12 cellular contexts compared by ENCODE assay signal in genomic region chr9:133657120-133657661, GRCh38. TPM values are rescaled to one million over a fixed set of nuclear protein-coding genes. Genes with fewer than 3 reads are reported as not detected.
DNase-seq lines count a peak whose midpoint lies in the region; ATAC-seq and TF ChIP-seq lines count a peak whose summit lies in the region.
"Had no signal": no experiment of that assay in that cellular context is flagged by ENCODE, and none has a peak within 500 bp of the region (broad histone marks: within the 10 kb centered on the region; RNA-seq: fewer than 3 reads in every experiment).

No MANE protein-coding gene starts in this region.

- no peaks in the 10 kb centered on the region for H3K9me3 Mint-ChIP-seq in T-cell
- H3K9me3 Mint-ChIP-seq: activated B cell treated with CpG ODN at 0.5 μM for 24 hours had no signal

- no peak overlapping the region for H3K4me3 ChIP-seq in lower lobe of right lung
- no peak overlapping the region for H3K4me3 ChIP-seq in effector memory CD4-positive, alpha-beta T cell (ENCODE audit: insufficient read depth, low read depth, low read length, poor library complexity, severe bottlenecking)
- no peak overlapping the region for H3K4me3 ChIP-seq in BE2C (ENCODE audit: low read depth, low read length)
- H3K4me3 ChIP-seq: heart right ventricle, left lung had no signal

- no peaks in the 10 kb centered on the region for H3K36me3 ChIP-seq in lower lobe of right lung
- H3K36me3 ChIP-seq in effector memory CD4-positive, alpha-beta T cell (ENCODE audit: control insufficient read depth, insufficient read depth, low read length) = no peaks in the 10 kb centered on the region
- peaks cover 67% of the 10 kb centered on the region for H3K36me3 ChIP-seq in BE2C
- H3K36me3 ChIP-seq: heart right ventricle, left lung had no signal

- H3K27me3 ChIP-seq in lower lobe of right lung (ENCODE audit: low read depth) (peaks cover 40% of the 10 kb centered on the region), BE2C (no peaks in the 10 kb centered on the region)
- peaks cover 20% of the 10 kb centered on the region for H3K27me3 ChIP-seq in effector memory CD4-positive, alpha-beta T cell (replicated peaks; ENCODE audit: control insufficient read depth, insufficient read depth, low read length, poor library complexity, severe bottlenecking)

- H3K9me3 ChIP-seq in lower lobe of right lung (no peaks in the 10 kb centered on the region), BE2C (no peaks in the 10 kb centered on the region)
- H3K9me3 ChIP-seq in effector memory CD4-positive, alpha-beta T cell (ENCODE audit: control insufficient read depth, low read length) = no peaks in the 10 kb centered on the region
- H3K9me3 ChIP-seq: heart right ventricle, left lung, SK-N-SH had no signal

- CTCF ChIA-PET in T-cell (lab: Charles Lee) = interaction anchor here in 1 of 2 donors (0.6 to 1.5 kb wide), 2 partner anchors 26 to 27 kb away, joined by 3 to 7 read pairs; no protein-coding TSS in a partner anchor

- DNase-seq in DMS79 treated with DMSO at 0.1 percent for 48 hours (lab: John Stamatoyannopoulos, UW) = peak; percentile 87
- peak; percentile 95 for DNase-seq in NCI-H1105 (lab: John Stamatoyannopoulos, UW)
- peak in 4 of 34 experiments; percentile 12 to 29 (median 17) for DNase-seq in T-cell
- DNase-seq in lower lobe of right lung = peak; percentile 32
- no peak for DNase-seq in activated CD4-positive, alpha-beta T cell treated with anti-CD3 and anti-CD28 coated beads, Interleukin-2, amount 50 U/mL, for 4 hours
- DNase-seq in effector memory CD4-positive, alpha-beta T cell = no peak
- DNase-seq in BE2C = no peak
- DNase-seq: activated B cell treated with CpG ODN at 0.5 μM for 24 hours, heart right ventricle, left lung, SK-N-SH had no signal

- intact Hi-C loops in lower lobe of right lung (cut with DNase I) = no loop called here

- peaks cover 41 to 43% (median 42%) of the 10 kb centered on the region in 3 donors for H3K4me1 Mint-ChIP-seq in T-cell

- POLR2A ChIA-PET in T-cell (lab: Charles Lee) = no interaction called here

- no peak overlapping the region for H3K27ac ChIP-seq in lower lobe of right lung
- H3K27ac ChIP-seq in effector memory CD4-positive, alpha-beta T cell (ENCODE audit: insufficient read depth, low read length, poor library complexity, severe bottlenecking) = no peak overlapping the region
- H3K27ac ChIP-seq: heart right ventricle, left lung had no signal

- ATAC-seq in T-cell (replicated peaks in 1 of 4) (peak in 3 of 4 experiments; percentile 33 to 46 (median 42)), lower lobe of right lung (no peak)
- ATAC-seq: left lung had no signal

- H3K36me3 Mint-ChIP-seq in T-cell = no peaks in the 10 kb centered on the region

- peaks cover 7 to 59% of the 10 kb centered on the region in 2 donors for H3K27me3 Mint-ChIP-seq in T-cell

- TF ChIP-seq CTCF in lower lobe of right lung (IDR thresholded peaks at IDR 0.05) (no peak), BE2C (IDR thresholded peaks at IDR 0.05; ENCODE audit: low read depth, low read length) (no peak)

- H3K4me3 Mint-ChIP-seq in T-cell = peak overlapping the region; percentile 50 to 67 (median 67)
- H3K4me3 Mint-ChIP-seq: activated B cell treated with CpG ODN at 0.5 μM for 24 hours had no signal

- H3K4me1 ChIP-seq in lower lobe of right lung (peaks cover 17% of the 10 kb centered on the region), BE2C (peaks cover 23% of the 10 kb centered on the region)
- H3K4me1 ChIP-seq in effector memory CD4-positive, alpha-beta T cell (ENCODE audit: control insufficient read depth, insufficient read depth, low read length, poor library complexity, severe bottlenecking) = peaks cover 15% of the 10 kb centered on the region

- peak overlapping the region; percentile 22 to 70 for H3K27ac Mint-ChIP-seq in T-cell
- H3K27ac Mint-ChIP-seq: activated B cell treated with CpG ODN at 0.5 μM for 24 hours had no signal

RNA-seq across cellular contexts. Expression of gene DBH, which starts 21.0 kb away (rescaled TPM):
- under 1 TPM; 0.26 to 0.82 (median 0.32) TPM for total RNA-seq in T-cell
- not detected for total RNA-seq in lower lobe of right lung
- 42.7 TPM for polyA plus RNA-seq in BE2C (2012; ENCODE audit: insufficient read depth, insufficient read length, low read depth)
- total RNA-seq: activated B cell treated with CpG ODN at 0.5 μM for 24 hours had no signal
- polyA plus RNA-seq: neural cell had no signal

RNA-seq across cellular contexts. Expression of gene FAM163B, which starts 48.0 kb away (rescaled TPM):
- not detected for total RNA-seq in T-cell
- not detected for total RNA-seq in lower lobe of right lung
- polyA plus RNA-seq in BE2C (2012; ENCODE audit: insufficient read depth, insufficient read length, low read depth) = 8.5 TPM
- total RNA-seq: activated B cell treated with CpG ODN at 0.5 μM for 24 hours, heart right ventricle had no signal

Comparison
In these comparisons a context has a peak if more than half of its experiments do, and no peak if none do; other contexts are left out.
1. DNase-seq: peak in DMS79 treated with DMSO at 0.1 percent for 48 hours (single experiment), NCI-H1105 (single experiment) and lower lobe of right lung (single experiment); none in activated CD4-positive, alpha-beta T cell treated with anti-CD3 and anti-CD28 coated beads, Interleukin-2, amount 50 U/mL, for 4 hours (0 of 2), effector memory CD4-positive, alpha-beta T cell (0 of 3) and BE2C (single experiment).
2. ATAC-seq: peak in T-cell (3 of 4); none in lower lobe of right lung (0 of 2).